Comparison of ENCODE assay signal across 8 cellular contexts in the genomic region with DNA sequence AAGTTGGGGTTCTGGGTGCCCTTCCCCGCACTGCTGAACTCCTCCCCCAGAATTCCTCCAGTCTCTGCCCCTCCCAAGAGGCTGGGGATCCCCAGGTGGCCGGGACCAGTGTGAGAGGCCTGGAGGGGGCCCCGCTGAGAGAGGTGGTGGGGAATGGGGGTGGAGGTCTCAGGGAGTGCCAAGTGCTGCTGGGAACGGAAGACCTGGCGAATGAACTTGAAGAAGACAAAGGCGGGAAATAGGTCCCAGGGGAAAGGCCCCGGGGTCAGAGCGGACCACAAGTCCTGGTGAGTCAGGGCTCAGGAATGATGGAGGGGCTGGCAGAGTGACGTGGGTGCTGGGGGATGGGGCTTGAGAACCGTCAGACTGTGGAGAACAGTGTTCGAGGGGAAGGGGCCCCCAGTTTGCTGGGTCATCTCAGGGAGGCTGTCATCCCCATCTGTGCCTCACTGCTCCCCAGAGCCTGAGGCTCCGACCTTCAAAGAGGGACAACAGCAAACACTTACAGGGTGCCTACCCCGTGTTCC. TPM values are rescaled to one million over a fixed set of nuclear protein-coding genes. Genes with fewer than 3 reads are reported as not detected.
DNase-seq lines count a peak whose midpoint lies in the region; ATAC-seq and TF ChIP-seq lines count a peak whose summit lies in the region.

No MANE protein-coding gene starts in this region.

- H3K9me3 Mint-ChIP-seq in chondrocyte (ENCODE audit: low read depth) = no peaks in the 10 kb centered on the region

- peak overlapping the region; percentile 94 for H3K27ac Mint-ChIP-seq in chondrocyte (ENCODE audit: unreplicated experiment)

- ATAC-seq in left lobe of liver = peak; percentile 14
- no peak for ATAC-seq in HG03565 (IDR thresholded peaks at IDR 0.05; ENCODE audit: unreplicated experiment)
- no peak for ATAC-seq in GM19455 (IDR thresholded peaks at IDR 0.05; ENCODE audit: unreplicated experiment)

- DNase-seq in 8988T (peak; percentile 83), HS-27A (ENCODE audit: low read depth) (peak; percentile 91), chondrocyte (ENCODE audit: low spot score) (peak; percentile 85), left lobe of liver (ENCODE audit: low spot score) (no peak), NCI-H510A (lab: John Stamatoyannopoulos, UW) (no peak), NCI-H1694 (lab: John Stamatoyannopoulos, UW) (no peak)

- H3K36me3 Mint-ChIP-seq in chondrocyte (ENCODE audit: low read depth) = no peaks in the 10 kb centered on the region

- TF ChIP-seq CTCF in chondrocyte (IDR thresholded peaks at IDR 0.05) = no peak

- peak overlapping the region; percentile 9 for H3K4me3 Mint-ChIP-seq in chondrocyte (ENCODE audit: unreplicated experiment)

- H3K4me1 Mint-ChIP-seq in chondrocyte (ENCODE audit: low read depth) = peaks cover 23% of the 10 kb centered on the region

- peaks cover 3% of the 10 kb centered on the region for H3K27me3 Mint-ChIP-seq in chondrocyte (ENCODE audit: low read depth)

RNA-seq across cellular contexts. Expression of a gene that starts 15.8 kb away (rescaled TPM):
- total RNA-seq in chondrocyte = 4.2 to 5.3 TPM (median 4.3 TPM) in 3 replicates
- 1.8 TPM for total RNA-seq in left lobe of liver

RNA-seq across cellular contexts. Expression of a gene that starts 35.5 kb away (rescaled TPM):
- not detected in 3 replicates for total RNA-seq in chondrocyte
- total RNA-seq in left lobe of liver = 328 TPM

RNA-seq across cellular contexts. Expression of a gene that starts 40.3 kb away (rescaled TPM):
- total RNA-seq in chondrocyte (not detected in 3 replicates), left lobe of liver (136 TPM)

RNA-seq across cellular contexts. Expression of a gene that starts 57.0 kb away (rescaled TPM):
- 0.05 TPM in 2 of 3 replicates, not detected in the other for total RNA-seq in chondrocyte
- total RNA-seq in left lobe of liver = 36.8 TPM

Comparison
In these comparisons a context has a peak if more than half of its experiments do, and no peak if none do; other contexts are left out.
1. DNase-seq: peak in 8988T (single experiment), HS-27A (single experiment) and chondrocyte (single experiment); none in left lobe of liver (single experiment), NCI-H510A (single experiment) and NCI-H1694 (single experiment).
2. RNA of a gene that starts 35.5 kb away (total RNA-seq): 328 TPM in left lobe of liver (single experiment); not detected in chondrocyte; every median in the first group is over 100 times any median in the second.
3. RNA of a gene that starts 40.3 kb away (total RNA-seq): 136 TPM in left lobe of liver (single experiment); not detected in chondrocyte; every median in the first group is over 100 times any median in the second.